In genomic region chr1:58903450-58904298, GRCh38 we compare ENCODE assay signal across 8 cellular contexts.
DNase-seq lines count a peak whose midpoint lies in the region; ATAC-seq and TF ChIP-seq lines count a peak whose summit lies in the region.

No MANE protein-coding gene starts in this region.

- H3K4me3 ChIP-seq in AG10803 (ENCODE audit: low read length), result peak overlapping the region; percentile 58

- ATAC-seq in GM18873 (IDR thresholded peaks at IDR 0.05; ENCODE audit: low FRiP score, unreplicated experiment), result peak; percentile 76
- ATAC-seq in HG03103 (IDR thresholded peaks at IDR 0.05; ENCODE audit: low read depth, unreplicated experiment), result peak; percentile 80

- DNase-seq in AG10803 (ENCODE audit: low read depth) (peak; percentile 96), NCI-H69 (lab: John Stamatoyannopoulos, UW) (peak; percentile 79), lung microvascular endothelial cell (ENCODE audit: low read depth in 2 of 2) (peak; percentile 95 to 96)
- peak; percentile 93 for DNase-seq in activated CD8-positive, alpha-beta memory T cell treated with anti-CD3 and anti-CD28 coated beads for 24 hours
- DNase-seq in effector CD4-positive, alpha-beta T cell, result peak; percentile 29
- peak; percentile 55 to 66 (median 56) for DNase-seq in stimulated activated CD4-positive, alpha-beta T cell treated with anti-CD3 and anti-CD28 coated beads, TNF-alpha, amount 100 ng/mL, for 4 hours (ENCODE audit: low read depth in 3 of 3)

- TF ChIP-seq CTCF in AG10803 (conservative IDR thresholded peaks at IDR 0.05; ENCODE audit: low read length), result no peak

Comparison
In these comparisons a context has a peak if more than half of its experiments do, and no peak if none do; other contexts are left out.
1. Peak in every context shown above with its lines: DNase-seq, ATAC-seq and H3K4me3 ChIP-seq.
2. DNase-seq: peak in every context shown above with its lines; median percentile 96 in AG10803; 96 in lung microvascular endothelial cell; 93 in activated CD8-positive, alpha-beta memory T cell treated with anti-CD3 and anti-CD28 coated beads for 24 hours; 79 in NCI-H69; 56 in stimulated activated CD4-positive, alpha-beta T cell treated with anti-CD3 and anti-CD28 coated beads, TNF-alpha, amount 100 ng/mL, for 4 hours; 29 in effector CD4-positive, alpha-beta T cell.